Comparison of ENCODE assay signal across 8 cellular contexts in the genomic region with DNA sequence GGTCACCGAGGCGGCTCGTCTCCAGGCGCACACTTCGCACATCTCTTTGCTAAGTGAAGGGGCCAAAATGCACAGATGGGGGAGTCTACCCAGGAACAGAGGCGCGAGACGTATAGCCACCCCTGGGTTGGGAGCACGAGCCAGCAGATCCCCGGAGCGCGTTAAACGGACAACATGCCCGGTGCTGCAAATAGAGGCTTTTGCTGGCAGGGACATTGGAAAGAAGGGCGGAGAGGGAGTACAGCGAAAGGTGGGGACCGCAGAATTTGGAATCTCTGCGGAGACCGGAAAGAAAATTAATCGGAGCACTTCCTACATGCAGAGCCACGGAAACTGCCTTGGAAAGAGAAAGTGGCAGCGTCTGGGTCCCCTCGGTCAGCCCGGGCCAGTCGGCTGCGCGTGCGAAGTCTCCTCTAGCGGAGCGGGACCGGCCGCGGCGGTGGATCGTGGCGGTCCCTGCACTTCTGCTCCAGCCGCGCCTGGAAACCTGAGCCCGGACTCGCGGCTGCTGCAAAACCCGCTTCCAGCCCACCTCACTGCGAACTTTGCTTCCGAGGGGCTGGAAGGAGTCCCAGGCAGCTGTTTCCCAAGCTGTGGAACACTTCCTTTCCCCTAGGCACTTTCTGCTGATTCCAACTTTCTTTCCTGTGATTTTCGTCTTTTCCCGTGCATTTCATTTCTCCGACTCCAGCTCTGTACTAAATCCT. TPM values are rescaled to one million over a fixed set of nuclear protein-coding genes. Genes with fewer than 3 reads are reported as not detected.
DNase-seq lines count a peak whose midpoint lies in the region; ATAC-seq and TF ChIP-seq lines count a peak whose summit lies in the region.

No MANE protein-coding gene starts in this region.

- DNase-seq in BE2C (peak; percentile 69), NCI-H526 treated with DMSO at 0.1 percent for 48 hours (lab: John Stamatoyannopoulos, UW) (peak; percentile 69), adrenal gland (peak; percentile 39 to 75 (median 52)), heart left ventricle (peak; percentile 59 to 79 (median 66)), ovary (peak; percentile 55 to 72 (median 61)), NCI-H446 treated with DMSO at 0.1 percent for 48 hours (lab: John Stamatoyannopoulos, UW) (no peak)

- intact Hi-C loops in adrenal gland (cut with DNase I) = loop anchor here (5.0 to 10.0 kb wide), 2 partner anchors 224 to 1576 kb away; no protein-coding TSS in a partner anchor
- intact Hi-C loops in heart left ventricle (cut with DNase I) = loop anchor here in 5 of 10 donors (5.0 to 10.0 kb wide), 10 partner anchors 84 to 1576 kb away; no protein-coding TSS in a partner anchor
- intact Hi-C loops in ovary (cut with DNase I) = no loop called here

- TF ChIP-seq CTCF in BE2C (IDR thresholded peaks at IDR 0.05; ENCODE audit: low read depth, low read length) (no peak), adrenal gland (IDR thresholded peaks at IDR 0.05) (peak in 1 of 6 experiments; percentile 3), heart left ventricle (IDR thresholded peaks at IDR 0.05) (no peak), ovary (IDR thresholded peaks at IDR 0.05) (no peak)

- peak; percentile 39 for ATAC-seq in GM18867 (IDR thresholded peaks at IDR 0.05; ENCODE audit: unreplicated experiment)
- ATAC-seq in HG03064 (IDR thresholded peaks at IDR 0.05; ENCODE audit: low read depth, unreplicated experiment) = peak; percentile 13
- peak; percentile 0 to 49 (median 33) for ATAC-seq in heart left ventricle

- TF ChIP-seq EP300 in ovary (IDR thresholded peaks at IDR 0.05) = no peak

- 0 to 2% (median 1%) methylated on average over 28 to 47 of the region's 47 CpGs for WGBS in adrenal gland, 4 donors
- 0 to 1% (median 0%) methylated on average over 35 to 47 of the region's 47 CpGs for WGBS in heart left ventricle, 4 donors
- WGBS in ovary, 3 donors = 0% methylated on average over 47 of the region's 47 CpGs

- peak overlapping the region in 4 of 5 donors; percentile 58 to 88 (median 82) for H3K27ac ChIP-seq in adrenal gland
- H3K27ac ChIP-seq in heart left ventricle = peak overlapping the region; percentile 87 to 97 (median 93)
- H3K27ac ChIP-seq in ovary = peak overlapping the region; percentile 29 to 69

- H3K27me3 ChIP-seq in BE2C (no peaks in the 10 kb centered on the region), adrenal gland (peaks cover 17% of the 10 kb centered on the region), heart left ventricle (peaks cover 0 to 10% (median 0%) of the 10 kb centered on the region in 9 donors), ovary (no peaks in the 10 kb centered on the region)

- no peaks in the 10 kb centered on the region for H3K9me3 ChIP-seq in BE2C
- no peaks in the 10 kb centered on the region for H3K9me3 ChIP-seq in adrenal gland (replicated peaks in 1 of 3)
- no peaks in the 10 kb centered on the region for H3K9me3 ChIP-seq in heart left ventricle
- H3K9me3 ChIP-seq in ovary = no peaks in the 10 kb centered on the region

- no peak for TF ChIP-seq POLR2A in adrenal gland (IDR thresholded peaks at IDR 0.05)
- no peak for TF ChIP-seq POLR2A in heart left ventricle (IDR thresholded peaks at IDR 0.05)
- no peak for TF ChIP-seq POLR2A in ovary (IDR thresholded peaks at IDR 0.05)

- H3K36me3 ChIP-seq in BE2C = peaks cover 7% of the 10 kb centered on the region
- no peaks in the 10 kb centered on the region for H3K36me3 ChIP-seq in adrenal gland (replicated peaks in 1 of 2)
- no peaks in the 10 kb centered on the region for H3K36me3 ChIP-seq in heart left ventricle
- H3K36me3 ChIP-seq in ovary = no peaks in the 10 kb centered on the region

- H3K4me1 ChIP-seq in BE2C (peaks cover 5% of the 10 kb centered on the region; the same call in 1 of the 2 replicates), adrenal gland (replicated peaks in 1 of 2) (peaks cover 0 to 10% of the 10 kb centered on the region in 2 donors), heart left ventricle (peaks cover 0 to 30% (median 4%) of the 10 kb centered on the region in 12 donors), ovary (ENCODE audit: insufficient read depth) (no peaks in the 10 kb centered on the region)

- H3K4me3 ChIP-seq in BE2C (ENCODE audit: low read depth, low read length) (peak overlapping the region; percentile 91), adrenal gland (peak overlapping the region; percentile 58 to 88 (median 64)), heart left ventricle (peak overlapping the region; percentile 60 to 82 (median 78)), ovary (peak overlapping the region; percentile 77)

RNA-seq across cellular contexts. Expression of gene PCDH9, which starts 0.8 kb away (rescaled TPM):
- 14.7 TPM for polyA plus RNA-seq in BE2C (2012; ENCODE audit: insufficient read depth, insufficient read length, low read depth)
- 10 to 100 TPM in 1 of 8 donors, 1 to 10 TPM in 7; 3.0 to 10.9 (median 4.2) TPM for total RNA-seq in adrenal gland
- polyA plus RNA-seq in adrenal gland = 1 to 10 TPM in 2 of 3 donors, under 1 TPM in 1; 0.71 to 3.4 (median 1.5) TPM
- total RNA-seq in heart left ventricle = 10 to 100 TPM; 13.6 to 26.9 (median 21.6) TPM
- 10 to 100 TPM in 1 of 2 donors, 1 to 10 TPM in 1; 3.0 to 39.6 TPM for polyA plus RNA-seq in heart left ventricle
- total RNA-seq in ovary = 1 to 10 TPM; 1.2 to 6.5 (median 1.5) TPM
- polyA plus RNA-seq in ovary = 1 to 10 TPM in 1 of 2 donors, under 1 TPM in 1; 0.18 to 1.0 TPM

Comparison
In these comparisons a context has a peak if more than half of its experiments do, and no peak if none do; other contexts are left out.
1. intact Hi-C loops: an anchor here in adrenal gland (5.0 to 10.0 kb wide); none called in ovary.